ENCODE assay signal across 29 cellular contexts in genomic region chrX:120570201-120570600, GRCh38.
"Had no signal": no experiment of that assay in that cellular context is flagged by ENCODE, and none has a peak within 500 bp of the region (broad histone marks: within the 10 kb centered on the region; RNA-seq: fewer than 3 reads in every experiment).

No MANE protein-coding gene starts in this region.

- ATAC-seq: naive thymus-derived CD4-positive, alpha-beta T cell; natural killer cell; psoas muscle; right cardiac atrium; sciatic nerve; stimulated activated memory B cell treated with anti-CD40 and anti-IgM and Interleukin-4, amounts not matched to agents 10 μg/mL and 1 μg/mL and 100 μg/mL, for 72 hours; stimulated activated naive CD8-positive, alpha-beta T cell treated with anti-CD3 and anti-CD28 coated beads, Interleukin-15, amount 100 ng/mL, for 72 hours; stimulated activated naive CD8-positive, alpha-beta T cell treated with anti-CD3 and anti-CD28 coated beads, Interleukin-15, Interleukin-2, amounts not matched to agents 100 U/mL and 50 U/mL, for 24 hours had no signal

- DNase-seq: naive thymus-derived CD4-positive, alpha-beta T cell; natural killer cell; occipital lobe; ovary; posterior cingulate gyrus; psoas muscle; right cardiac atrium; spleen; stimulated activated CD4-positive, alpha-beta T cell treated with anti-CD3 and anti-CD28 coated beads, Interleukin-12 subunit alpha, Interleukin-12 subunit beta, amount 100 ng/mL, for 4 hours; stimulated activated CD4-positive, alpha-beta T cell treated with anti-CD3 and anti-CD28 coated beads, Interleukin-1b, Interleukin-23, amount 100 ng/mL, for 48 hours; stimulated activated CD4-positive, alpha-beta T cell treated with anti-CD3 and anti-CD28 coated beads, Interleukin-4, amount 100 ng/mL, for 1 hour; stimulated activated CD4-positive, alpha-beta T cell treated with anti-CD3 and anti-CD28 coated beads, Interleukin-4, amount 100 ng/mL, for 4 hours; stimulated activated CD8-positive, alpha-beta memory T cell treated with anti-CD3 and anti-CD28 coated beads, Interleukin-4, amount 100 ng/mL, for 48 hours; stimulated activated naive CD4-positive, alpha-beta T cell; stimulated activated naive CD8-positive, alpha-beta T cell treated with anti-CD3 and anti-CD28 coated beads, Interleukin-15, amount 100 ng/mL, for 72 hours; stimulated activated naive CD8-positive, alpha-beta T cell treated with anti-CD3 and anti-CD28 coated beads, Interleukin-15, Interleukin-2, amounts not matched to agents 100 U/mL and 50 U/mL, for 24 hours; substantia nigra; testis; tibial artery; transverse colon had no signal

- H2AFZ ChIP-seq: neural progenitor cell, parathyroid adenoma had no signal

- H3K9me3 ChIP-seq: ovary, psoas muscle, spleen, suprapubic skin, testis, tibial artery, transverse colon, vagina had no signal

- FAIRE-seq: urothelium cell line had no signal

- H3K27ac ChIP-seq: neural progenitor cell, ovary, parathyroid adenoma, psoas muscle, skin epidermis, spleen, suprapubic skin, testis, tibial artery, transverse colon, vagina had no signal

- H3K4me3 ChIP-seq: neural progenitor cell, ovary, psoas muscle, skin epidermis, smooth muscle cell, spleen, suprapubic skin, testis, tibial artery, transverse colon, vagina had no signal

- H3K4me1 ChIP-seq: neural progenitor cell, parathyroid adenoma, psoas muscle, spleen, suprapubic skin, testis, tibial artery, transverse colon, vagina had no signal

- H3K36me3 ChIP-seq: neural progenitor cell, ovary, spleen, suprapubic skin, tibial artery, transverse colon, vagina had no signal

- H3K9ac ChIP-seq: neural progenitor cell, parathyroid adenoma had no signal

- H3K4me2 ChIP-seq: neural progenitor cell, smooth muscle cell had no signal

- H3K79me2 ChIP-seq: parathyroid adenoma had no signal

- H3K27me3 ChIP-seq: neural progenitor cell, ovary, spleen, suprapubic skin, testis, tibial artery, transverse colon, vagina had no signal
